ENCODE assay signal across 35 cellular contexts in the genomic region with DNA sequence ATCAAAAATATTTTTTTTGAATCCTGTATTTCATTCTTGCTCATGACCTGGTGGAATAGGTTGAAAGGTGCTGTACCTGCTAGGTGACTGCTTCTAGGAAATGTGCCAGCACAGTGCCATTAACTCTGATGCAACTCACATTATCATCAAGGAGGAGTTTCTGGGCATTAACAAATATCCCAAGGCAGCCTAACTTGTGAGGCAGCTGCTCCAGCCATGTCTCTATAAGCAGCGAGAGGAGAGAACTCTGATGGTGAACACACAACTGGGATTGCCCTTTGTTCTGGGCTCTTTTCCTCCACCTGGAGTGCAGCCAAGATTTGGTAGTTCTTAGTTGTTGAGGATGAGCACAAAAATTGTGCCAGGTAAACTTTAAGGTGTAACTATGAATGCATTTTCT. TPM values are rescaled to one million over a fixed set of nuclear protein-coding genes. Genes with fewer than 3 reads are reported as not detected.
DNase-seq lines count a peak whose midpoint lies in the region; ATAC-seq, FAIRE-seq and TF ChIP-seq lines count a peak whose summit lies in the region.
"Had no signal": no experiment of that assay in that cellular context is flagged by ENCODE, and none has a peak within 500 bp of the region (broad histone marks: within the 10 kb centered on the region; RNA-seq: fewer than 3 reads in every experiment).

No MANE protein-coding gene starts in this region.

- H3K27me3 ChIP-seq in bronchial epithelial cell (ENCODE audit: control insufficient read depth, insufficient read depth, low read length) (no peaks in the 10 kb centered on the region), upper lobe of right lung (no peaks in the 10 kb centered on the region), heart right ventricle (no peaks in the 10 kb centered on the region)
- H3K27me3 ChIP-seq: adrenal gland, gastroesophageal sphincter, hepatocyte, MG63, Peyer's patch, upper lobe of left lung had no signal

- no peaks in the 10 kb centered on the region for H3K9me3 ChIP-seq in upper lobe of right lung
- peaks cover 0 to 3% (median 0%) of the 10 kb centered on the region in 11 donors for H3K9me3 ChIP-seq in heart right ventricle
- H3K9me3 ChIP-seq: adrenal gland, MG63, Peyer's patch, upper lobe of left lung had no signal

- no peaks in the 10 kb centered on the region for H3K4me1 ChIP-seq in upper lobe of right lung
- no peaks in the 10 kb centered on the region for H3K4me1 ChIP-seq in heart right ventricle
- H3K4me1 ChIP-seq: adrenal gland, gastroesophageal sphincter, Peyer's patch, upper lobe of left lung had no signal

- WGBS in heart right ventricle, 2 donors = 76 to 88% methylated on average over 1 of the region's 1 CpG

- H3K4me3 ChIP-seq in bronchial epithelial cell (ENCODE audit: low read depth, low read length) = no peak overlapping the region
- H3K4me3 ChIP-seq in upper lobe of right lung = no peak overlapping the region
- H3K4me3 ChIP-seq in heart right ventricle = no peak overlapping the region
- H3K4me3 ChIP-seq: adrenal gland, gastroesophageal sphincter, hepatocyte, MG63, Peyer's patch, upper lobe of left lung had no signal

- H3K27ac ChIP-seq in upper lobe of right lung (no peak overlapping the region), heart right ventricle (no peak overlapping the region)
- H3K27ac ChIP-seq: adrenal gland, gastroesophageal sphincter, hepatocyte, Peyer's patch, upper lobe of left lung had no signal

- no peak for TF ChIP-seq CTCF in bronchial epithelial cell (IDR thresholded peaks at IDR 0.05; ENCODE audit: insufficient read depth, low read length, severe bottlenecking)
- TF ChIP-seq CTCF in upper lobe of right lung (IDR thresholded peaks at IDR 0.05) = no peak
- TF ChIP-seq CTCF in heart right ventricle (IDR thresholded peaks at IDR 0.05) = no peak

- FAIRE-seq in bronchial epithelial cell (lab: Jason Lieb, UNC) = peak; percentile 58
- FAIRE-seq: A204.1, endometrium, HTR-8/SVneo had no signal

- peak; percentile 9 for DNase-seq in NCI-H2196 (lab: John Stamatoyannopoulos, UW; ENCODE audit: unreplicated experiment)
- DNase-seq in NCI-H2196 treated with DMSO at 0.1 percent for 48 hours (lab: John Stamatoyannopoulos, UW; ENCODE audit: unreplicated experiment) = no peak
- DNase-seq in NCI-H345 (lab: John Stamatoyannopoulos, UW) = peak; percentile 62
- DNase-seq in bronchial epithelial cell (ENCODE audit: low read depth) = peak; percentile 55
- DNase-seq in upper lobe of right lung = no peak
- DNase-seq in heart right ventricle = no peak
- DNase-seq in stimulated activated CD4-positive, alpha-beta T cell treated with anti-CD3 and anti-CD28 coated beads, Interleukin-4, amount 100 ng/mL, for 1 hour = no peak
- DNase-seq: activated CD4-positive, alpha-beta memory T cell treated with anti-CD3 and anti-CD28 coated beads, Interleukin-2, amount 10 ng/mL, durations not matched to agents 7 days and 5 days; activated CD4-positive, CD25-positive, alpha-beta regulatory T cell treated with anti-CD3 and anti-CD28 coated beads, Interleukin-2, amount 50 U/mL, for 72 hours; activated CD8-positive, alpha-beta memory T cell treated with anti-CD3 and anti-CD28 coated beads, Interleukin-2, amount 50 U/mL, for 4 hours; activated naive CD4-positive, alpha-beta T cell treated with anti-CD3 and anti-CD28 coated beads, Interleukin-2, amount 10 ng/mL, durations not matched to agents 7 days and 5 days; adrenal gland; CD4-positive, CD25-positive, alpha-beta regulatory T cell; H9; left cardiac atrium; mesenchymal stem cell; MG63; NCI-H1436 treated with DMSO at 0.1 percent for 48 hours; NCI-H2107; NCI-H510A treated with DMSO at 0.1 percent for 48 hours; nephron progenitor cell; SIG-M5 had no signal

- intact Hi-C loops in upper lobe of right lung (cut with DNase I) (no loop called here), heart right ventricle (cut with DNase I) (no loop called here)

- no peaks in the 10 kb centered on the region for H3K36me3 ChIP-seq in bronchial epithelial cell (ENCODE audit: control insufficient read depth, insufficient read depth, low read length)
- no peaks in the 10 kb centered on the region for H3K36me3 ChIP-seq in upper lobe of right lung
- no peaks in the 10 kb centered on the region for H3K36me3 ChIP-seq in heart right ventricle
- H3K36me3 ChIP-seq: adrenal gland, gastroesophageal sphincter, MG63, Peyer's patch, upper lobe of left lung had no signal

- ATAC-seq in upper lobe of right lung (peak; percentile 58), GM19397 (IDR thresholded peaks at IDR 0.05; ENCODE audit: unreplicated experiment) (no peak), heart right ventricle (no peak)
- ATAC-seq: gastroesophageal sphincter; left cardiac atrium; stimulated activated memory B cell treated with anti-CD40 and anti-IgM and Interleukin-4, amounts not matched to agents 10 μg/mL and 1 μg/mL and 100 μg/mL, for 72 hours had no signal

RNA-seq across cellular contexts. Expression of gene HEPHL1, which starts 25.6 kb away (rescaled TPM):
- total RNA-seq in bronchial epithelial cell = 0.26 and 0.51 TPM in 2 replicates
- not detected for total RNA-seq in upper lobe of right lung
- not detected for total RNA-seq in heart right ventricle
- not detected for polyA plus RNA-seq in heart right ventricle
- total RNA-seq: activated CD4-positive, alpha-beta memory T cell treated with anti-CD3 and anti-CD28 coated beads, Interleukin-2, amount 10 ng/mL, durations not matched to agents 7 days and 5 days; activated T-helper 1 cell treated with anti-CD3 and anti-CD28 coated beads, Interleukin-12 subunit alpha, Interleukin-12 subunit beta, Interleukin-2, Interleukin-4 antibody, amounts not matched to agents 30 ng/mL and 10 ng/mL and 1 ng/mL, durations not matched to agents 14 hours and 24 hours and 36 hours; adrenal gland; CD4-positive, CD25-positive, alpha-beta regulatory T cell; dermis microvascular lymphatic vessel endothelial cell; H9; left cardiac atrium; osteocyte; Peyer's patch; subcutaneous adipose tissue; upper lobe of left lung had no signal
- polyA plus RNA-seq: adrenal gland; CD4-positive, CD25-positive, alpha-beta regulatory T cell had no signal

Comparison
In these comparisons a context has a peak if more than half of its experiments do, and no peak if none do; other contexts are left out.
1. DNase-seq: peak in NCI-H2196 (single experiment), NCI-H345 (single experiment) and bronchial epithelial cell (single experiment); none in NCI-H2196 treated with DMSO at 0.1 percent for 48 hours (single experiment), upper lobe of right lung (single experiment), heart right ventricle (0 of 2) and stimulated activated CD4-positive, alpha-beta T cell treated with anti-CD3 and anti-CD28 coated beads, Interleukin-4, amount 100 ng/mL, for 1 hour (single experiment).